Comparison of ENCODE assay signal across 8 cellular contexts in genomic region chr20:62899633-62900051, GRCh38. TPM values are rescaled to one million over a fixed set of nuclear protein-coding genes. Genes with fewer than 3 reads are reported as not detected.
DNase-seq lines count a peak whose midpoint lies in the region; ATAC-seq and TF ChIP-seq lines count a peak whose summit lies in the region.

No MANE protein-coding gene starts in this region.

- no peak overlapping the region for H2BK15ac ChIP-seq in neuronal stem cell (ENCODE audit: low read length)

- H3K36me3 ChIP-seq in Caco-2 (ENCODE audit: control insufficient read depth, insufficient read depth, low read length) (peaks cover 13% of the 10 kb centered on the region), Karpas-422 (ENCODE audit: insufficient read depth, low read length) (peaks cover 68% of the 10 kb centered on the region), neuronal stem cell (replicated peaks in 1 of 2; ENCODE audit: control insufficient read depth in 2 of 2, insufficient read depth in 2 of 2, low read length in 2 of 2) (peaks cover 21 to 80% of the 10 kb centered on the region in 2 donors)

- no peaks in the 10 kb centered on the region for H3K79me1 ChIP-seq in neuronal stem cell (ENCODE audit: low read depth, low read length)

- peak overlapping the region; percentile 48 for H3K27ac ChIP-seq in Karpas-422 (ENCODE audit: low read length)
- no peak overlapping the region for H3K27ac ChIP-seq in neuronal stem cell (replicated peaks; ENCODE audit: low read length)

- peak overlapping the region; percentile 30; the same call in 1 of the 2 replicates for H3K9ac ChIP-seq in Karpas-422 (ENCODE audit: low read length)
- no peak overlapping the region for H3K9ac ChIP-seq in neuronal stem cell (ENCODE audit: low read depth, low read length, poor library complexity)

- H3K4me1 ChIP-seq in Caco-2, result peaks cover 13% of the 10 kb centered on the region
- peaks cover 24% of the 10 kb centered on the region for H3K4me1 ChIP-seq in Karpas-422 (ENCODE audit: low read length)
- peaks cover 9 to 14% of the 10 kb centered on the region in 2 donors for H3K4me1 ChIP-seq in neuronal stem cell (ENCODE audit: control insufficient read depth in 2 of 2, insufficient read depth in 1 of 2, low read depth in 1 of 2, low read length in 2 of 2)

- H3K79me2 ChIP-seq in Karpas-422 (ENCODE audit: low read length), result peaks cover 10% of the 10 kb centered on the region

- no peaks in the 10 kb centered on the region for H3K27me3 ChIP-seq in Caco-2 (replicated peaks; ENCODE audit: control insufficient read depth, insufficient read depth, low read length)
- H3K27me3 ChIP-seq in Karpas-422 (ENCODE audit: low read length), result no peaks in the 10 kb centered on the region
- H3K27me3 ChIP-seq in neuronal stem cell (ENCODE audit: control insufficient read depth in 3 of 3, insufficient read depth in 3 of 3, low read depth in 1 of 3, low read length in 3 of 3), result no peaks in the 10 kb centered on the region

- H3K18ac ChIP-seq in neuronal stem cell (ENCODE audit: low read length), result peak overlapping the region; percentile 15

- CTCF ChIA-PET in Caco-2 (lab: Charles Lee), result no interaction called here

- no peak overlapping the region for H4K91ac ChIP-seq in neuronal stem cell (ENCODE audit: low read depth, low read length, poor library complexity)

- H2BK5ac ChIP-seq in neuronal stem cell (ENCODE audit: low read length), result no peak overlapping the region

- DNase-seq in Caco-2 (no peak), Karpas-422 (no peak), epithelial cell of esophagus (ENCODE audit: low read depth) (peak; percentile 48), neuronal stem cell (ENCODE audit: low spot score) (no peak), HT-29 (ENCODE audit: low spot score) (no peak)
- no peak for DNase-seq in stimulated activated CD4-positive, alpha-beta T cell treated with anti-CD3 and anti-CD28 coated beads, Interleukin-2, amount 100 ng/mL, for 24 hours

- no peaks in the 10 kb centered on the region for H3K9me3 Mint-ChIP-seq in Caco-2 (ENCODE audit: unreplicated experiment)

- H3K4me3 ChIP-seq in Caco-2 (ENCODE audit: low read depth, low read length), result no peak overlapping the region
- no peak overlapping the region for H3K4me3 ChIP-seq in Karpas-422 (ENCODE audit: low read length)
- no peak overlapping the region for H3K4me3 ChIP-seq in epithelial cell of esophagus (ENCODE audit: low read length)
- H3K4me3 ChIP-seq in neuronal stem cell (ENCODE audit: low read length in 2 of 2), result no peak overlapping the region

- H4K20me1 ChIP-seq in Karpas-422 (ENCODE audit: insufficient read depth, low read depth, low read length), result no peaks in the 10 kb centered on the region

- no peak overlapping the region for H3K4ac ChIP-seq in neuronal stem cell (ENCODE audit: low read length)

- H3K4me2 ChIP-seq in Karpas-422 (ENCODE audit: low read depth, low read length, poor library complexity, severe bottlenecking), result no peak overlapping the region
- no peak overlapping the region for H3K4me2 ChIP-seq in neuronal stem cell (ENCODE audit: insufficient read depth, low read length, poor library complexity, severe bottlenecking)

- no peaks in the 10 kb centered on the region for H3K27me3 Mint-ChIP-seq in Caco-2 (ENCODE audit: insufficient read depth, unreplicated experiment)

- no TSS peak for BruUV-seq in Caco-2 (replicated peaks; lab: Mats Ljungman, UMichigan)

- intact Hi-C loops in Caco-2 (cut with micrococcal nuclease; ENCODE audit: unreplicated experiment), result loop anchor here (1.0 kb wide), 4 partner anchors 22 to 110 kb away; no protein-coding TSS in a partner anchor

- H3K9me3 ChIP-seq in Caco-2 (no peaks in the 10 kb centered on the region), Karpas-422 (ENCODE audit: low read length) (no peaks in the 10 kb centered on the region), neuronal stem cell (replicated peaks in 1 of 2; ENCODE audit: control insufficient read depth in 2 of 2, insufficient read depth in 1 of 2, low read depth in 1 of 2, low read length in 2 of 2) (no peaks in the 10 kb centered on the region)

- no peak overlapping the region for H2AFZ ChIP-seq in Karpas-422 (ENCODE audit: low read length)
- H2AFZ ChIP-seq in neuronal stem cell (ENCODE audit: low read length), result no peak overlapping the region

- peaks cover 28% of the 10 kb centered on the region for H3K4me1 Mint-ChIP-seq in Caco-2 (ENCODE audit: low read depth, unreplicated experiment)

- H2BK120ac ChIP-seq in neuronal stem cell (ENCODE audit: low read depth, low read length), result no peak overlapping the region

- ATAC-seq in HG02588 (IDR thresholded peaks at IDR 0.05; ENCODE audit: unreplicated experiment), result no peak
- no peak for ATAC-seq in HG03095 (IDR thresholded peaks at IDR 0.05; ENCODE audit: unreplicated experiment)

- H3K14ac ChIP-seq in neuronal stem cell (ENCODE audit: low read length), result no peak overlapping the region

- H3K27ac Mint-ChIP-seq in Caco-2 (ENCODE audit: unreplicated experiment), result peak overlapping the region; percentile 82

- H2BK12ac ChIP-seq in neuronal stem cell (ENCODE audit: low read length), result no peak overlapping the region

- H4K8ac ChIP-seq in neuronal stem cell (ENCODE audit: low read depth, low read length), result no peak overlapping the region

- H3K23ac ChIP-seq in neuronal stem cell (ENCODE audit: low read depth, low read length, poor library complexity), result no peak overlapping the region

- TF ChIP-seq CTCF in Caco-2 (IDR thresholded peaks at IDR 0.05; ENCODE audit: insufficient read depth in 1 of 2, low read depth in 1 of 2, low read length in 1 of 2, severe bottlenecking in 1 of 2, unreplicated experiment in 1 of 2), result no peak
- TF ChIP-seq CTCF in epithelial cell of esophagus (IDR thresholded peaks at IDR 0.05; ENCODE audit: insufficient read depth, low read depth, low read length, missing control alignments), result peak; percentile 50

- no peak overlapping the region for H2AK5ac ChIP-seq in neuronal stem cell (ENCODE audit: low read depth, low read length)

- H3K36me3 Mint-ChIP-seq in Caco-2 (ENCODE audit: insufficient read depth, unreplicated experiment), result peaks cover 100% of the 10 kb centered on the region

- no peak overlapping the region for H3K4me3 Mint-ChIP-seq in Caco-2 (ENCODE audit: unreplicated experiment)

- no CpG with 5 or more reads among the region's 6 CpGs for WGBS in neuronal stem cell (ENCODE audit: extremely low coverage in 2 of 2, insufficient read length in 2 of 2, insufficient replicate concordance in 1 of 2), 2 donors

- POLR2A ChIA-PET in Caco-2 (lab: Charles Lee), result interaction anchor here (0.6 kb wide), 1 partner anchor 28 kb away, joined by 5 read pairs; no protein-coding TSS in a partner anchor

- H3K9me2 ChIP-seq in Karpas-422 (replicated peaks; ENCODE audit: insufficient read depth, low read length), result no peaks in the 10 kb centered on the region

RNA-seq across cellular contexts. Expression of gene DIDO1, which starts 26.7 kb away (rescaled TPM):
- total RNA-seq in Caco-2 (2022), result 120 and 122 TPM in 2 replicates
- 35.4 and 43.4 TPM in 2 replicates for total RNA-seq in Karpas-422 (2014; rRNA removed; shearing (Covaris generic); ENCODE audit: low replicate concordance)
- 50.1 TPM for polyA plus RNA-seq in neuronal stem cell (2013, experiment 1 of 2)
- polyA plus RNA-seq in neuronal stem cell (2013, experiment 2 of 2), result 49.8 TPM
- 72.0 and 78.5 TPM in 2 replicates for total RNA-seq in HT-29 (2014; rRNA removed; shearing (Covaris generic))

RNA-seq across cellular contexts. Expression of gene TCFL5, which starts 38.0 kb away (rescaled TPM):
- total RNA-seq in Caco-2 (2022), result 14.6 and 15.1 TPM in 2 replicates
- total RNA-seq in Karpas-422 (2014; rRNA removed; shearing (Covaris generic); ENCODE audit: low replicate concordance), result 11.3 and 11.5 TPM in 2 replicates
- polyA plus RNA-seq in neuronal stem cell (2013, experiment 1 of 2), result 14.5 TPM
- polyA plus RNA-seq in neuronal stem cell (2013, experiment 2 of 2), result 15.3 TPM
- total RNA-seq in HT-29 (2014; rRNA removed; shearing (Covaris generic)), result 16.1 and 17.1 TPM in 2 replicates

RNA-seq across cellular contexts. Expression of gene GID8, which starts 38.3 kb away (rescaled TPM):
- 129 and 133 TPM in 2 replicates for total RNA-seq in Caco-2 (2022)
- total RNA-seq in Karpas-422 (2014; rRNA removed; shearing (Covaris generic); ENCODE audit: low replicate concordance), result 31.3 and 48.2 TPM in 2 replicates
- 34.3 TPM for polyA plus RNA-seq in neuronal stem cell (2013, experiment 1 of 2)
- polyA plus RNA-seq in neuronal stem cell (2013, experiment 2 of 2), result 35.7 TPM
- 66.9 and 67.4 TPM in 2 replicates for total RNA-seq in HT-29 (2014; rRNA removed; shearing (Covaris generic))

RNA-seq across cellular contexts. Expression of gene SLC17A9, which starts 52.9 kb away (rescaled TPM):
- total RNA-seq in Caco-2 (2022), result 64.7 and 77.4 TPM in 2 replicates
- 15.9 and 22.1 TPM in 2 replicates for total RNA-seq in Karpas-422 (2014; rRNA removed; shearing (Covaris generic); ENCODE audit: low replicate concordance)
- 1.6 TPM for polyA plus RNA-seq in neuronal stem cell (2013, experiment 1 of 2)
- 1.9 TPM for polyA plus RNA-seq in neuronal stem cell (2013, experiment 2 of 2)
- 119 and 127 TPM in 2 replicates for total RNA-seq in HT-29 (2014; rRNA removed; shearing (Covaris generic))
